ENCODE assay signal across 8 cellular contexts in the genomic region with DNA sequence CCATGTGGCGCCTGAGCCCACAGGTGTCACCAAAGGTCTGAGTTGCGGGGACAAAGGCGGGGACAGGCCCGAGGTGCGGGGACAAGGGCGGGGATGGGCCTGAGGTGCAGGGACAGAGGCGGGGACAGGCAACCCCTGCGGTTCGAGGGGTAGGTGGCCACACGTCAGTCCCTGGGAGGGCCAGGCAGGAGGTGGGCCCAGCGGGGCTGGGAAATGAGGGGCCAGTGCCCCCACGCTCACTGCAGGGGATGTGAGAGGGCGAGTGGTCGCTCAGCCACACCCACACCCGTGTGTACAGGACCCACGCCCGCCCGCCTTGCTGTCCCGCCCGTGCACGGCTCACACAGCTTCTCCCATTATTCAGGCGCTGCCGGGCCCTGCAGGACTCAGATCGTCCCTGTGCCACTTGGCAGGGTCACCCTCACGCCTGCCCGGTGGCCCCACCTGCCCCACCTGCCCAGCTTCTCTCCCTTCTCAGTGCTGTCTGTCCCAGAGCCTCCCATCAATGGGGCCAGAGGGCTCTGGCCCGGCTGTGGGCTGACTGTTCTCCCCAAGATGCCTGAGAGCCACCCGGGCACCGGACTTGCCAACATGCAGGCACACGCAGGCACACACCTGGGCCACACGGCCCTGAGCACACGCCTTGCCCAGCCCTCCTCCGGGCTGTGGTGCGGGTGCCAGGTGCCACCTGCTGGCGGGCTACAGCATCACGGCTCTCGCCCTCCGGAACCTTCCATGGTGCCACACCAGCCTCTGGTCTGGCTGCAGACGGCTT. TPM values are rescaled to one million over a fixed set of nuclear protein-coding genes. Genes with fewer than 3 reads are reported as not detected.
DNase-seq lines count a peak whose midpoint lies in the region; ATAC-seq and TF ChIP-seq lines count a peak whose summit lies in the region.

No MANE protein-coding gene starts in this region.

- H3K9me3 ChIP-seq in Loucy (ENCODE audit: insufficient read depth, low read depth, low read length) (no peaks in the 10 kb centered on the region), RWPE2 (ENCODE audit: severe bottlenecking) (no peaks in the 10 kb centered on the region)

- no peaks in the 10 kb centered on the region for H3K9me2 ChIP-seq in Loucy (replicated peaks; ENCODE audit: low read depth, low read length)

- H3K4me3 ChIP-seq in Loucy (ENCODE audit: low read length, poor library complexity, severe bottlenecking) (no peak overlapping the region), RWPE2 (ENCODE audit: severe bottlenecking) (no peak overlapping the region)

- H3K79me2 ChIP-seq in Loucy (ENCODE audit: insufficient read depth, low read length): no peaks in the 10 kb centered on the region

- H3K27me3 ChIP-seq in Loucy (ENCODE audit: insufficient read depth, low read length, poor library complexity, severe bottlenecking): no peaks in the 10 kb centered on the region
- H3K27me3 ChIP-seq in RWPE2 (ENCODE audit: insufficient read depth, poor library complexity, severe bottlenecking): no peaks in the 10 kb centered on the region

- no peaks in the 10 kb centered on the region for H3F3A ChIP-seq in Loucy (ENCODE audit: low read depth)

- H3K4me1 ChIP-seq in Loucy (ENCODE audit: insufficient read depth, low read length, poor library complexity, severe bottlenecking) (no peaks in the 10 kb centered on the region), RWPE2 (ENCODE audit: insufficient read depth, poor library complexity, severe bottlenecking) (peaks cover 3% of the 10 kb centered on the region)

- H3K9ac ChIP-seq in Loucy (ENCODE audit: low read depth, low read length, poor library complexity, severe bottlenecking): no peak overlapping the region

- ATAC-seq in GM19025 (IDR thresholded peaks at IDR 0.05; ENCODE audit: low read depth, unreplicated experiment) (peak; percentile 85), RWPE2 (ENCODE audit: low read depth) (peak; percentile 94)

- peak overlapping the region; percentile 26; the same call in 1 of the 2 replicates for H2AFZ ChIP-seq in Loucy (ENCODE audit: low read length)

- peak; percentile 86 for DNase-seq in AG08395 (ENCODE audit: low spot score)
- peak; percentile 73 for DNase-seq in RWPE2 (ENCODE audit: low spot score)
- peak; percentile 39 for DNase-seq in activated gamma-delta T cell (lab: John Stamatoyannopoulos, UW)
- peak; percentile 78 for DNase-seq in glomerular visceral epithelial cell (ENCODE audit: extremely low spot score)
- DNase-seq in pons (ENCODE audit: low spot score): peak; percentile 17
- peak; percentile 84 for DNase-seq in ureter (ENCODE audit: low spot score)

- no peaks in the 10 kb centered on the region for H4K20me1 ChIP-seq in Loucy (ENCODE audit: insufficient read depth, low read length, poor library complexity, severe bottlenecking)

- H3K36me3 ChIP-seq in Loucy (ENCODE audit: insufficient read depth, low read length) (no peaks in the 10 kb centered on the region), RWPE2 (ENCODE audit: low read depth) (no peaks in the 10 kb centered on the region)

- TF ChIP-seq CTCF in Loucy (conservative IDR thresholded peaks at IDR 0.05; ENCODE audit: low read length) (peak; percentile 84), RWPE2 (IDR thresholded peaks at IDR 0.05; ENCODE audit: poor library complexity, severe bottlenecking) (peak; percentile 94)

- H3K27ac ChIP-seq in RWPE2 (ENCODE audit: poor library complexity, severe bottlenecking): no peak overlapping the region

- H3K4me2 ChIP-seq in Loucy (ENCODE audit: low read depth, low read length, poor library complexity, severe bottlenecking): no peak overlapping the region

RNA-seq across cellular contexts. Expression of gene MUC6, which starts 14.2 kb away (rescaled TPM):
- not detected for total RNA-seq in ureter

RNA-seq across cellular contexts. Expression of gene MUC2, which starts 23.9 kb away (rescaled TPM):
- total RNA-seq in ureter: 0.39 TPM

Comparison
In these comparisons a context has a peak if more than half of its experiments do, and no peak if none do; other contexts are left out.
1. DNase-seq: peak in every context shown above with its lines; median percentile 86 in AG08395; 84 in ureter; 78 in glomerular visceral epithelial cell; 73 in RWPE2; 39 in activated gamma-delta T cell; 17 in pons.